10 cellular contexts compared by ENCODE assay signal in genomic region chr16:85402910-85403692, GRCh38.
DNase-seq lines count a peak whose midpoint lies in the region; ATAC-seq, FAIRE-seq and TF ChIP-seq lines count a peak whose summit lies in the region.
"Had no signal": no experiment of that assay in that cellular context is flagged by ENCODE, and none has a peak within 500 bp of the region (broad histone marks: within the 10 kb centered on the region; RNA-seq: fewer than 3 reads in every experiment).

No MANE protein-coding gene starts in this region.

- H3K27ac Mint-ChIP-seq in activated naive CD8-positive, alpha-beta T cell treated with anti-CD3 and anti-CD28 coated beads, Interleukin-2, amount 10 ng/mL, durations not matched to agents 7 days and 5 days: no peak overlapping the region
- H3K27ac Mint-ChIP-seq in type B pancreatic cell: no peak overlapping the region

- H3K4me1 ChIP-seq in right atrium auricular region (peaks cover 0 to 8% of the 10 kb centered on the region in 2 donors), kidney (ENCODE audit: control insufficient read depth in 1 of 2, insufficient read depth in 1 of 2, low read depth in 1 of 2, low read length in 2 of 2) (peaks cover 0 to 5% of the 10 kb centered on the region in 2 donors)

- H3K36me3 Mint-ChIP-seq in activated naive CD8-positive, alpha-beta T cell treated with anti-CD3 and anti-CD28 coated beads, Interleukin-2, amount 10 ng/mL, durations not matched to agents 7 days and 5 days: no peaks in the 10 kb centered on the region
- no peaks in the 10 kb centered on the region for H3K36me3 Mint-ChIP-seq in type B pancreatic cell

- H3K36me3 ChIP-seq in right atrium auricular region (no peaks in the 10 kb centered on the region), kidney (ENCODE audit: control insufficient read depth in 1 of 2, insufficient read depth in 2 of 2, low read length in 2 of 2) (no peaks in the 10 kb centered on the region)

- intact Hi-C loops in Right ventricle myocardium inferior (cut with DNase I): no loop called here
- intact Hi-C loops in kidney (cut with DNase I): no loop called here

- POLR2A ChIA-PET in activated naive CD8-positive, alpha-beta T cell treated with anti-CD3 and anti-CD28 coated beads, Interleukin-2, amount 10 ng/mL, durations not matched to agents 7 days and 5 days (lab: Charles Lee): interaction anchor here (0.6 to 0.7 kb wide), 2 partner anchors 214 to 828 kb away, joined by 3 read pairs; no protein-coding TSS in a partner anchor

- no peaks in the 10 kb centered on the region for H3K27me3 Mint-ChIP-seq in activated naive CD8-positive, alpha-beta T cell treated with anti-CD3 and anti-CD28 coated beads, Interleukin-2, amount 10 ng/mL, durations not matched to agents 7 days and 5 days
- H3K27me3 Mint-ChIP-seq in type B pancreatic cell: no peaks in the 10 kb centered on the region

- no peak overlapping the region for H3K27ac ChIP-seq in right atrium auricular region
- no peak overlapping the region for H3K27ac ChIP-seq in kidney (ENCODE audit: low read depth in 2 of 2, low read length in 2 of 2)
- H3K27ac ChIP-seq in substantia nigra (ENCODE audit: low read depth, low read length, poor library complexity, severe bottlenecking): no peak overlapping the region

- DNase-seq in Right ventricle myocardium inferior (ENCODE audit: missing footprints): peak; percentile 77
- DNase-seq in right atrium auricular region (ENCODE audit: low spot score): no peak
- peak; percentile 17 for DNase-seq in activated naive CD8-positive, alpha-beta T cell treated with anti-CD3 and anti-CD28 coated beads, Interleukin-2, amount 10 ng/mL, durations not matched to agents 7 days and 5 days
- peak; percentile 79 for DNase-seq in kidney
- no peak for DNase-seq in RPMI8226
- DNase-seq in type B pancreatic cell (ENCODE audit: extremely low spot score, unreplicated experiment): no peak
- DNase-seq in substantia nigra (lab: John Stamatoyannopoulos, UW): no peak
- DNase-seq: activated gamma-delta T cell treated with Interleukin-2 at 50 U/mL for 16 hours, SHP77 had no signal

- no peak overlapping the region for H3K9ac ChIP-seq in kidney (ENCODE audit: low read length in 2 of 2)

- H3K9me3 ChIP-seq in right atrium auricular region (no peaks in the 10 kb centered on the region), kidney (ENCODE audit: control insufficient read depth in 1 of 2, low read length in 2 of 2) (no peaks in the 10 kb centered on the region)

- H3K4me3 ChIP-seq in right atrium auricular region (no peak overlapping the region), kidney (ENCODE audit: low read length in 2 of 2) (no peak overlapping the region)

- H3K4me3 Mint-ChIP-seq in activated naive CD8-positive, alpha-beta T cell treated with anti-CD3 and anti-CD28 coated beads, Interleukin-2, amount 10 ng/mL, durations not matched to agents 7 days and 5 days: no peak overlapping the region
- no peak overlapping the region for H3K4me3 Mint-ChIP-seq in type B pancreatic cell

- H3K27me3 ChIP-seq in right atrium auricular region: no peaks in the 10 kb centered on the region

- no peaks in the 10 kb centered on the region for H3K9me3 Mint-ChIP-seq in activated naive CD8-positive, alpha-beta T cell treated with anti-CD3 and anti-CD28 coated beads, Interleukin-2, amount 10 ng/mL, durations not matched to agents 7 days and 5 days
- no peaks in the 10 kb centered on the region for H3K9me3 Mint-ChIP-seq in type B pancreatic cell

- H3K4me1 Mint-ChIP-seq in activated naive CD8-positive, alpha-beta T cell treated with anti-CD3 and anti-CD28 coated beads, Interleukin-2, amount 10 ng/mL, durations not matched to agents 7 days and 5 days: peaks cover 4% of the 10 kb centered on the region
- H3K4me1 Mint-ChIP-seq in type B pancreatic cell (ENCODE audit: unreplicated experiment): peaks cover 15% of the 10 kb centered on the region

- TF ChIP-seq CTCF in right atrium auricular region (IDR thresholded peaks at IDR 0.05) (no peak), kidney (IDR thresholded peaks at IDR 0.05; ENCODE audit: borderline replicate concordance, extremely low read depth, insufficient read depth) (no peak), type B pancreatic cell (conservative IDR thresholded peaks at IDR 0.05) (no peak)

- ATAC-seq in Right ventricle myocardium inferior (peak; percentile 39), GM21786 (IDR thresholded peaks at IDR 0.05; ENCODE audit: unreplicated experiment) (no peak)
- ATAC-seq in activated naive CD8-positive, alpha-beta T cell treated with anti-CD3 and anti-CD28 coated beads, Interleukin-2, amount 10 ng/mL, durations not matched to agents 7 days and 5 days (ENCODE audit: low read depth): no peak

- FAIRE-seq in kidney (lab: Jason Lieb, UNC): no peak

Comparison
In these comparisons a context has a peak if more than half of its experiments do, and no peak if none do; other contexts are left out.
1. DNase-seq: peak in Right ventricle myocardium inferior (single experiment), activated naive CD8-positive, alpha-beta T cell treated with anti-CD3 and anti-CD28 coated beads, Interleukin-2, amount 10 ng/mL, durations not matched to agents 7 days and 5 days (single experiment) and kidney (single experiment); none in right atrium auricular region (single experiment), RPMI8226 (single experiment), type B pancreatic cell (single experiment) and substantia nigra (0 of 49).